34 cellular contexts compared by ENCODE assay signal in the genomic region with DNA sequence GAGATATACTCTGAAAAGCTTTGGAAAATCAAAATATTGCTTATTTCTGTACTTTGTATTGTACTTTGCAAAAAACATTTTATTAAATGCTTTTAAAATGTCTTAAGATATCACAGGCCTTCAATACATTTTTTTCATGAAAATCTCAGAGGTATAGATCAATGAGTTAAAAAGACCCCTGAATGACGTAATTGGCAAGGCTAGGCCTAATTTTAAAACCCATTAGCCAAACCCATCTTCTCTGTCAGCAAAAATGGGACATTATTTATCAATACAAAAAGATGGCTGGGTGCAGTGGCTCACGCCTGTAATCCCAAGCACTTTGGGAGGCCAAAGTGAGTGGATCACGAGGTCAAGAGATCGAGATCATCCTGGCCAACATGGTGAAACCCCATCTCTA.
"Had no signal": no experiment of that assay in that cellular context is flagged by ENCODE, and none has a peak within 500 bp of the region (broad histone marks: within the 10 kb centered on the region; RNA-seq: fewer than 3 reads in every experiment).

No MANE protein-coding gene starts in this region.

- DNase-seq: Karpas-422, Kasumi-1, MG63, MM.1S, MV-4-11, NCI-H1048, NCI-H1092, NCI-H1092 treated with DMSO at 0.1 percent for 48 hours, NCI-H1105, NCI-H1105 treated with DMSO at 0.1 percent for 48 hours, NCI-H1417, NCI-H1417 treated with DMSO at 0.1 percent for 48 hours, NCI-H1436, NCI-H1436 treated with DMSO at 0.1 percent for 48 hours, NCI-H146, NCI-H1694, NCI-H1694 treated with DMSO at 0.1 percent for 48 hours, NCI-H187, NCI-H187 treated with DMSO at 0.1 percent for 48 hours, NCI-H1930, NCI-H2029, NCI-H2029 treated with DMSO at 0.1 percent for 48 hours, NCI-H2081, NCI-H2081 treated with DMSO at 0.1 percent for 48 hours, NCI-H2107, NCI-H2171, NCI-H2171 treated with DMSO at 0.1 percent for 48 hours, NCI-H2227 treated with DMSO at 0.1 percent for 48 hours, NCI-H226, NCI-H345, NCI-H446, NCI-H446 treated with DMSO at 0.1 percent for 48 hours, NCI-H510A, NCI-H510A treated with DMSO at 0.1 percent for 48 hours had no signal

- H3K4me3 ChIP-seq: MG63 had no signal

- H3K27me3 ChIP-seq: MG63 had no signal

- H3K36me3 ChIP-seq: MG63 had no signal
